Comparison of ENCODE assay signal across 18 cellular contexts in genomic region chr7:47183896-47184629, GRCh38.
DNase-seq lines count a peak whose midpoint lies in the region; ATAC-seq and TF ChIP-seq lines count a peak whose summit lies in the region.
"Had no signal": no experiment of that assay in that cellular context is flagged by ENCODE, and none has a peak within 500 bp of the region (broad histone marks: within the 10 kb centered on the region; RNA-seq: fewer than 3 reads in every experiment).

No MANE protein-coding gene starts in this region.

- TF ChIP-seq CTCF in AG10803 (conservative IDR thresholded peaks at IDR 0.05; ENCODE audit: low read length), result no peak
- no peak for TF ChIP-seq CTCF in osteocyte (IDR thresholded peaks at IDR 0.05)

- H3K4me1 Mint-ChIP-seq in osteocyte (ENCODE audit: unreplicated experiment), result peaks cover 11% of the 10 kb centered on the region
- H3K4me1 Mint-ChIP-seq in activated CD8-positive, alpha-beta T cell treated with anti-CD3 and anti-CD28 coated beads, Interleukin-2, amount 10 ng/mL, durations not matched to agents 7 days and 5 days (ENCODE audit: low read depth), result no peaks in the 10 kb centered on the region
- H3K4me1 Mint-ChIP-seq: activated naive CD4-positive, alpha-beta T cell treated with anti-CD3 and anti-CD28 coated beads, Interleukin-2, amount 10 ng/mL, durations not matched to agents 7 days and 5 days had no signal

- CTCF ChIA-PET in activated CD8-positive, alpha-beta T cell treated with anti-CD3 and anti-CD28 coated beads, Interleukin-2, amount 10 ng/mL, durations not matched to agents 7 days and 5 days (lab: Charles Lee), result no interaction called here

- no peaks in the 10 kb centered on the region for H3K9me3 Mint-ChIP-seq in osteocyte (ENCODE audit: unreplicated experiment)
- H3K9me3 Mint-ChIP-seq in activated CD8-positive, alpha-beta T cell treated with anti-CD3 and anti-CD28 coated beads, Interleukin-2, amount 10 ng/mL, durations not matched to agents 7 days and 5 days (ENCODE audit: insufficient read depth), result no peaks in the 10 kb centered on the region
- H3K9me3 Mint-ChIP-seq: activated naive CD4-positive, alpha-beta T cell treated with anti-CD3 and anti-CD28 coated beads, Interleukin-2, amount 10 ng/mL, durations not matched to agents 7 days and 5 days had no signal

- POLR2A ChIA-PET in activated CD8-positive, alpha-beta T cell treated with anti-CD3 and anti-CD28 coated beads, Interleukin-2, amount 10 ng/mL, durations not matched to agents 7 days and 5 days (lab: Charles Lee), result no interaction called here

- H3K4me3 ChIP-seq in AG10803 (ENCODE audit: low read length), result no peak overlapping the region
- H3K4me3 ChIP-seq: A549, SJCRH30, smooth muscle cell, transverse colon had no signal

- H3K4me3 Mint-ChIP-seq in osteocyte (ENCODE audit: unreplicated experiment), result no peak overlapping the region
- H3K4me3 Mint-ChIP-seq in activated CD8-positive, alpha-beta T cell treated with anti-CD3 and anti-CD28 coated beads, Interleukin-2, amount 10 ng/mL, durations not matched to agents 7 days and 5 days, result no peak overlapping the region
- H3K4me3 Mint-ChIP-seq: activated naive CD4-positive, alpha-beta T cell treated with anti-CD3 and anti-CD28 coated beads, Interleukin-2, amount 10 ng/mL, durations not matched to agents 7 days and 5 days had no signal

- no peak for ATAC-seq in activated CD8-positive, alpha-beta T cell treated with anti-CD3 and anti-CD28 coated beads, Interleukin-2, amount 10 ng/mL, durations not matched to agents 7 days and 5 days
- no peak for ATAC-seq in GM21360 (IDR thresholded peaks at IDR 0.05; ENCODE audit: unreplicated experiment)
- ATAC-seq: A549, PC-3 had no signal

- H3K27me3 Mint-ChIP-seq in osteocyte (ENCODE audit: unreplicated experiment), result peaks cover 51% of the 10 kb centered on the region
- peaks cover 2% of the 10 kb centered on the region for H3K27me3 Mint-ChIP-seq in activated CD8-positive, alpha-beta T cell treated with anti-CD3 and anti-CD28 coated beads, Interleukin-2, amount 10 ng/mL, durations not matched to agents 7 days and 5 days (ENCODE audit: low read depth)
- H3K27me3 Mint-ChIP-seq: activated naive CD4-positive, alpha-beta T cell treated with anti-CD3 and anti-CD28 coated beads, Interleukin-2, amount 10 ng/mL, durations not matched to agents 7 days and 5 days had no signal

- DNase-seq in AG10803 (ENCODE audit: low read depth), result peak; percentile 41
- peak; percentile 32 for DNase-seq in NAMALWA (ENCODE audit: low spot score)
- peak; percentile 20 for DNase-seq in RPMI7951 (ENCODE audit: low read depth)
- DNase-seq in myocyte (ENCODE audit: low read depth), result peak; percentile 86
- no peak for DNase-seq in osteocyte (ENCODE audit: extremely low spot score, unreplicated experiment)
- no peak for DNase-seq in activated CD8-positive, alpha-beta T cell treated with anti-CD3 and anti-CD28 coated beads, Interleukin-2, amount 10 ng/mL, durations not matched to agents 7 days and 5 days
- no peak for DNase-seq in GM03348 (ENCODE audit: low spot score)
- DNase-seq: activated CD4-positive, alpha-beta T cell treated with anti-CD3 and anti-CD28 coated beads for 4 hours; activated naive CD4-positive, alpha-beta T cell treated with anti-CD3 and anti-CD28 coated beads, Interleukin-2, amount 10 ng/mL, durations not matched to agents 7 days and 5 days; NCI-H1436 treated with DMSO at 0.1 percent for 48 hours; NCI-H82; PC-3; stimulated activated naive CD4-positive, alpha-beta T cell; transverse colon had no signal

- H3K27ac Mint-ChIP-seq in osteocyte (ENCODE audit: unreplicated experiment), result no peak overlapping the region
- no peak overlapping the region for H3K27ac Mint-ChIP-seq in activated CD8-positive, alpha-beta T cell treated with anti-CD3 and anti-CD28 coated beads, Interleukin-2, amount 10 ng/mL, durations not matched to agents 7 days and 5 days
- H3K27ac Mint-ChIP-seq: activated naive CD4-positive, alpha-beta T cell treated with anti-CD3 and anti-CD28 coated beads, Interleukin-2, amount 10 ng/mL, durations not matched to agents 7 days and 5 days had no signal

- no peaks in the 10 kb centered on the region for H3K36me3 Mint-ChIP-seq in osteocyte (ENCODE audit: unreplicated experiment)
- H3K36me3 Mint-ChIP-seq in activated CD8-positive, alpha-beta T cell treated with anti-CD3 and anti-CD28 coated beads, Interleukin-2, amount 10 ng/mL, durations not matched to agents 7 days and 5 days (ENCODE audit: low read depth), result no peaks in the 10 kb centered on the region
- H3K36me3 Mint-ChIP-seq: activated naive CD4-positive, alpha-beta T cell treated with anti-CD3 and anti-CD28 coated beads, Interleukin-2, amount 10 ng/mL, durations not matched to agents 7 days and 5 days had no signal

Comparison
In these comparisons a context has a peak if more than half of its experiments do, and no peak if none do; other contexts are left out.
1. DNase-seq: peak in AG10803 (single experiment), NAMALWA (single experiment), RPMI7951 (single experiment) and myocyte (single experiment); none in osteocyte (single experiment), activated CD8-positive, alpha-beta T cell treated with anti-CD3 and anti-CD28 coated beads, Interleukin-2, amount 10 ng/mL, durations not matched to agents 7 days and 5 days (single experiment) and GM03348 (single experiment).